ENCODE assay signal across 19 cellular contexts in genomic region chr6:12923644-12924235, GRCh38.
DNase-seq lines count a peak whose midpoint lies in the region; ATAC-seq, FAIRE-seq and TF ChIP-seq lines count a peak whose summit lies in the region.
"Had no signal": no experiment of that assay in that cellular context is flagged by ENCODE, and none has a peak within 500 bp of the region (broad histone marks: within the 10 kb centered on the region; RNA-seq: fewer than 3 reads in every experiment).

No MANE protein-coding gene starts in this region.

- peak; percentile 72 for DNase-seq in DMS53 (lab: John Stamatoyannopoulos, UW)
- DNase-seq in GM12892 (ENCODE audit: insufficient read length), result no peak
- DNase-seq in NCI-H2227 treated with DMSO at 0.1 percent for 48 hours (lab: John Stamatoyannopoulos, UW), result no peak
- DNase-seq in GDM1 (lab: John Stamatoyannopoulos, UW), result no peak
- DNase-seq in posterior cingulate gyrus, result no peak
- DNase-seq: activated CD4-positive, CD25-positive, alpha-beta regulatory T cell; activated effector memory CD4-positive, alpha-beta T cell treated with Interleukin-2 at 50 U/mL for 16 hours; esophagus squamous epithelium; NCI-H1048; NCI-H524 treated with DMSO at 0.1 percent for 48 hours; nucleus accumbens; SJCRH30; stimulated activated CD4-positive, alpha-beta T cell treated with anti-CD3 and anti-CD28 coated beads, Interleukin-15, amount 100 ng/mL, for 24 hours; stimulated activated naive CD8-positive, alpha-beta T cell treated with anti-CD3 and anti-CD28 coated beads, Interleukin-15, amount 100 ng/mL, for 72 hours; T-helper 17 cell; upper lobe of right lung had no signal

- H3K9me3 Mint-ChIP-seq in activated T-helper 17 cell treated with anti-CD3 and anti-CD28 coated beads, Interleukin-2, amount 50 U/mL, for 72 hours, result no peaks in the 10 kb centered on the region
- H3K9me3 Mint-ChIP-seq: stimulated activated naive CD8-positive, alpha-beta T cell treated with anti-CD3 and anti-CD28 coated beads, Interleukin-15, amount 100 ng/mL, for 72 hours had no signal

- peak; percentile 56 for FAIRE-seq in GM12892 (lab: Jason Lieb, UNC)

- no peak overlapping the region for H3K27ac Mint-ChIP-seq in activated T-helper 17 cell treated with anti-CD3 and anti-CD28 coated beads, Interleukin-2, amount 50 U/mL, for 72 hours
- H3K27ac Mint-ChIP-seq: stimulated activated naive CD8-positive, alpha-beta T cell treated with anti-CD3 and anti-CD28 coated beads, Interleukin-15, amount 100 ng/mL, for 72 hours; T-helper 17 cell had no signal

- ATAC-seq in HG02938 (IDR thresholded peaks at IDR 0.05; ENCODE audit: unreplicated experiment) (peak; percentile 59), HG03571 (IDR thresholded peaks at IDR 0.05; ENCODE audit: unreplicated experiment) (no peak)
- peak; percentile 29 for ATAC-seq in activated T-helper 17 cell treated with anti-CD3 and anti-CD28 coated beads, Interleukin-2, amount 50 U/mL, for 72 hours (replicated peaks)
- ATAC-seq: stimulated activated naive CD8-positive, alpha-beta T cell treated with anti-CD3 and anti-CD28 coated beads, Interleukin-15, amount 100 ng/mL, for 72 hours; T-helper 17 cell; upper lobe of right lung had no signal

- intact Hi-C loops in posterior cingulate gyrus (cut with DNase I), result no loop called here

- no peaks in the 10 kb centered on the region for H3K4me1 Mint-ChIP-seq in activated T-helper 17 cell treated with anti-CD3 and anti-CD28 coated beads, Interleukin-2, amount 50 U/mL, for 72 hours
- H3K4me1 Mint-ChIP-seq: stimulated activated naive CD8-positive, alpha-beta T cell treated with anti-CD3 and anti-CD28 coated beads, Interleukin-15, amount 100 ng/mL, for 72 hours; T-helper 17 cell had no signal

- H3K36me3 Mint-ChIP-seq in activated T-helper 17 cell treated with anti-CD3 and anti-CD28 coated beads, Interleukin-2, amount 50 U/mL, for 72 hours (ENCODE audit: low read depth), result no peaks in the 10 kb centered on the region

- TF ChIP-seq POLR2A in GM12892 (IDR thresholded peaks at IDR 0.05; ENCODE audit: low read depth, low read length), result no peak

- peaks cover 19% of the 10 kb centered on the region for H3K27me3 Mint-ChIP-seq in activated T-helper 17 cell treated with anti-CD3 and anti-CD28 coated beads, Interleukin-2, amount 50 U/mL, for 72 hours

- H3K4me3 Mint-ChIP-seq in activated T-helper 17 cell treated with anti-CD3 and anti-CD28 coated beads, Interleukin-2, amount 50 U/mL, for 72 hours, result no peak overlapping the region
- H3K4me3 Mint-ChIP-seq: stimulated activated naive CD8-positive, alpha-beta T cell treated with anti-CD3 and anti-CD28 coated beads, Interleukin-15, amount 100 ng/mL, for 72 hours; T-helper 17 cell had no signal
